10 cellular contexts compared by ENCODE assay signal in genomic region chr1:75989130-75989529, GRCh38. TPM values are rescaled to one million over a fixed set of nuclear protein-coding genes. Genes with fewer than 3 reads are reported as not detected.
"Had no signal": no experiment of that assay in that cellular context is flagged by ENCODE, and none has a peak within 500 bp of the region (broad histone marks: within the 10 kb centered on the region; RNA-seq: fewer than 3 reads in every experiment).

No MANE protein-coding gene starts in this region.

- H3K9me3 Mint-ChIP-seq: HFFc6 had no signal

- H3K4me1 ChIP-seq: HAP-1 had no signal

- H3K27ac Mint-ChIP-seq: GM23338, H9, HFFc6 had no signal

- H3K4me2 ChIP-seq: GM23338 had no signal

- H3K27ac ChIP-seq: GM23248 had no signal

- ATAC-seq: GM23338 had no signal

- DNase-seq: GM23248, GOT3, H7, H9, HCEC 1CT, HFFc6 had no signal

- H3K9me3 ChIP-seq: HAP-1 had no signal

- H3K4me3 Mint-ChIP-seq: GM23338, H9, HFFc6 had no signal

- H3K36me3 ChIP-seq: HAP-1 had no signal

- H3K9ac ChIP-seq: GM23248 had no signal

- H2AFZ ChIP-seq: GM23248, GM23338 had no signal

- H3K4me3 ChIP-seq: GM23248, GM23338, HAP-1 had no signal

RNA-seq across cellular contexts. Expression of gene ASB17, which starts 56.9 kb away (rescaled TPM):
- total RNA-seq: GM23248, GM23338, H1, H4, H7, H9, HFFc6 had no signal
- polyA plus RNA-seq: GM23248, GM23338, H1 had no signal
